ENCODE assay signal across 8 cellular contexts in genomic region chr22:45336971-45337431, GRCh38. TPM values are rescaled to one million over a fixed set of nuclear protein-coding genes. Genes with fewer than 3 reads are reported as not detected.
DNase-seq lines count a peak whose midpoint lies in the region; ATAC-seq and TF ChIP-seq lines count a peak whose summit lies in the region.

No MANE protein-coding gene starts in this region.

- no peaks in the 10 kb centered on the region for H3K9me3 ChIP-seq in stomach

- intact Hi-C loops in stomach (cut with DNase I; ENCODE audit: low total_unique reads) = no loop called here

- H3K9me3 Mint-ChIP-seq in brain = peaks cover 0 to 2% (median 0%) of the 10 kb centered on the region in 5 experiments

- H3K27ac ChIP-seq in stomach = peak overlapping the region; percentile 68 to 84 (median 78)

- H3K4me3 Mint-ChIP-seq in brain = peak overlapping the region in 4 of 5 experiments; percentile 8 to 77 (median 49)

- no peaks in the 10 kb centered on the region for H3K27me3 ChIP-seq in stomach

- H3K36me3 ChIP-seq in stomach = peaks cover 18 to 87% (median 78%) of the 10 kb centered on the region in 4 donors

- peaks cover 3% of the 10 kb centered on the region for H3K27me3 Mint-ChIP-seq in brain

- ATAC-seq in left lobe of liver (peak; percentile 63), HG02885 (IDR thresholded peaks at IDR 0.05; ENCODE audit: poor library complexity, unreplicated experiment) (no peak), HG03139 (IDR thresholded peaks at IDR 0.05; ENCODE audit: unreplicated experiment) (no peak)

- 9 to 22% (median 17%) methylated on average over 18 of the region's 18 CpGs for WGBS in stomach, 5 donors

- no peak for TF ChIP-seq CTCF in brain (conservative IDR thresholded peaks at IDR 0.05)
- TF ChIP-seq CTCF in stomach (IDR thresholded peaks at IDR 0.05) = no peak

- H3K4me1 ChIP-seq in stomach = peaks cover 16 to 32% (median 23%) of the 10 kb centered on the region in 4 donors

- DNase-seq in NCI-H2081 (lab: John Stamatoyannopoulos, UW) (peak; percentile 54 to 85), left lobe of liver (ENCODE audit: low spot score) (peak; percentile 89), stomach (peak; percentile 84), NCI-H510A treated with DMSO at 0.1 percent for 48 hours (lab: John Stamatoyannopoulos, UW) (no peak)
- DNase-seq in activated CD4-positive, alpha-beta T cell treated with anti-CD3 and anti-CD28 coated beads for 1 hour = no peak

- H3K36me3 Mint-ChIP-seq in brain = peaks cover 74% of the 10 kb centered on the region

- H3K4me1 Mint-ChIP-seq in brain = peaks cover 27% of the 10 kb centered on the region

- H3K4me3 ChIP-seq in stomach = peak overlapping the region in 2 of 4 donors; percentile 14 to 19

- peak overlapping the region; percentile 40 to 96 (median 82) for H3K27ac Mint-ChIP-seq in brain

- peak; percentile 41 for TF ChIP-seq EP300 in stomach (IDR thresholded peaks at IDR 0.05)

- TF ChIP-seq POLR2A in stomach (IDR thresholded peaks at IDR 0.05) = no peak

RNA-seq across cellular contexts. Expression of gene FAM118A, which starts 27.3 kb away (rescaled TPM):
- polyA plus RNA-seq in brain (ENCODE audit: insufficient read depth, low read depth, low replicate concordance) = 6.1 TPM
- 26.0 TPM for total RNA-seq in left lobe of liver
- total RNA-seq in stomach = 100 to 1,000 TPM in 2 of 5 donors, 10 to 100 TPM in 3; 13.8 to 747 (median 93.7) TPM
- 10 to 100 TPM; 12.0 to 29.8 (median 13.4) TPM for polyA plus RNA-seq in stomach

RNA-seq across cellular contexts. Expression of gene UPK3A, which starts 52.3 kb away (rescaled TPM):
- 13.6 TPM for polyA plus RNA-seq in brain (ENCODE audit: insufficient read depth, low read depth, low replicate concordance)
- total RNA-seq in left lobe of liver = not detected
- total RNA-seq in stomach = 1 to 10 TPM in 1 of 5 donors, not detected in 4; 1.3 TPM
- polyA plus RNA-seq in stomach = under 1 TPM in 2 of 3 donors, not detected in 1; 0.10 to 0.76 TPM

Comparison
In these comparisons a context has a peak if more than half of its experiments do, and no peak if none do; other contexts are left out.
1. DNase-seq: peak in NCI-H2081 (2 of 2), left lobe of liver (single experiment) and stomach (single experiment); none in NCI-H510A treated with DMSO at 0.1 percent for 48 hours (single experiment) and activated CD4-positive, alpha-beta T cell treated with anti-CD3 and anti-CD28 coated beads for 1 hour (single experiment).